In the genomic region with DNA sequence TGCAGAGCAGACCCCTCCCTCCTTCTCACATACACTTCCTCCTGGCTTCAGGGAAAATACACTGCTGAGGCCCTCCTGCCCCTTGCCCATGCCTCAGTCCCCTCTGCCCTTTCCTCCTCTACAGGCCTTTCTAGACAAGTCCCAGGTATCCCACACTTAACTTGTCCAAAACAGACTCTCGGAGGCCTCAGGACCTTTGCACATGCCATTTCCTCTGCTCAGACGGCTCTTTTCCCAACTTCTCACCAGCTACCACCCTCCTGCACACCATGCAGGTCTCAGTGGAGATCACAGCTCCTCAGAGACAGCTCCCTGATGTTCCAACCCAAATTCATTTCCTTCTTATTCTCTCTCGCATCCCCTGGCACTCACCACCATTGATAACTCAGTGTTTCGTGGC, we compare ENCODE assay signal across 24 cellular contexts. TPM values are rescaled to one million over a fixed set of nuclear protein-coding genes. Genes with fewer than 3 reads are reported as not detected.
A peak's percentile ranks its signal among the peaks of the same experiment; 100 is the strongest.
DNase-seq lines count a peak whose midpoint lies in the region; ATAC-seq and TF ChIP-seq lines count a peak whose summit lies in the region.
"Had no signal": no experiment of that assay in that cellular context is flagged by ENCODE, and none has a peak within 500 bp of the region (broad histone marks: within the 10 kb centered on the region; RNA-seq: fewer than 3 reads in every experiment).

No MANE protein-coding gene starts in this region.

- H3K4me3 ChIP-seq in heart right ventricle: no peak overlapping the region
- no peak overlapping the region for H3K4me3 ChIP-seq in thyroid gland (replicated peaks in 1 of 3)
- H3K4me3 ChIP-seq: BLaER1 treated with 17β-estradiol and CSF1 and Interleukin-3, amounts not matched to agents 10 nM and 100 nM had no signal

- H3K27me3 Mint-ChIP-seq in Calu3 (ENCODE audit: unreplicated experiment): no peaks in the 10 kb centered on the region
- H3K27me3 Mint-ChIP-seq in WTC11 (ENCODE audit: low read depth): no peaks in the 10 kb centered on the region
- no peaks in the 10 kb centered on the region for H3K27me3 Mint-ChIP-seq in progenitor cell of endocrine pancreas

- no peak for ATAC-seq in heart right ventricle
- no peak for ATAC-seq in left cardiac atrium
- ATAC-seq in WTC11: no peak
- ATAC-seq: HCT116, PC-3 had no signal

- H3K27ac ChIP-seq in heart right ventricle: peak overlapping the region in 6 of 10 donors; percentile 55 to 80 (median 63)
- H3K27ac ChIP-seq in thyroid gland: no peak overlapping the region
- H3K27ac ChIP-seq: BLaER1 treated with 17β-estradiol and CSF1 and Interleukin-3, amounts not matched to agents 10 nM and 100 nM; HL-60 had no signal

- BruUV-seq in Calu3 (replicated peaks; lab: Mats Ljungman, UMichigan): no TSS peak

- no peaks in the 10 kb centered on the region for H3K36me3 Mint-ChIP-seq in Calu3 (ENCODE audit: insufficient read depth, unreplicated experiment)
- H3K36me3 Mint-ChIP-seq in WTC11: peaks cover 18% of the 10 kb centered on the region
- no peaks in the 10 kb centered on the region for H3K36me3 Mint-ChIP-seq in progenitor cell of endocrine pancreas (ENCODE audit: insufficient read depth)

- no peak for DNase-seq in heart right ventricle
- no peak for DNase-seq in left cardiac atrium
- no peak for DNase-seq in Calu3
- no peak for DNase-seq in WTC11 (ENCODE audit: low spot score)
- no peak for DNase-seq in progenitor cell of endocrine pancreas (ENCODE audit: low spot score, unreplicated experiment)
- DNase-seq in NCI-H1694 (lab: John Stamatoyannopoulos, UW): no peak
- DNase-seq in retina: no peak
- no peak for DNase-seq in thyroid gland
- DNase-seq: AML-193; CD4-positive, alpha-beta T cell; GOT3; NCI-H1105; NCI-H1436 treated with DMSO at 0.1 percent for 48 hours; NCI-H1930; NCI-H2107; NCI-H446 treated with DMSO at 0.1 percent for 48 hours; NCI-H526; NCI-H82; NK-92 treated with Interleukin-12 subunit alpha and Interleukin-12 subunit beta, amount 100 ng/mL, for 24 hours; PC-3; SHP77 treated with DMSO at 0.1 percent for 48 hours had no signal

- POLR2A ChIA-PET in WTC11 (lab: Charles Lee): interaction anchor here (0.5 kb wide), 1 partner anchor 132 kb away, joined by 3 read pairs; no protein-coding TSS in a partner anchor

- H3K4me1 Mint-ChIP-seq in Calu3 (ENCODE audit: low read depth, unreplicated experiment) (peaks cover 45% of the 10 kb centered on the region), WTC11 (peaks cover 65% of the 10 kb centered on the region), progenitor cell of endocrine pancreas (ENCODE audit: low read depth) (peaks cover 7% of the 10 kb centered on the region)

- no peaks in the 10 kb centered on the region for H3K27me3 ChIP-seq in heart right ventricle
- H3K27me3 ChIP-seq in thyroid gland: no peaks in the 10 kb centered on the region
- H3K27me3 ChIP-seq: BLaER1 treated with 17β-estradiol and CSF1 and Interleukin-3, amounts not matched to agents 10 nM and 100 nM had no signal

- H3K36me3 ChIP-seq in heart right ventricle (no peaks in the 10 kb centered on the region), thyroid gland (no peaks in the 10 kb centered on the region)

- TF ChIP-seq CTCF in heart right ventricle (IDR thresholded peaks at IDR 0.05) (no peak), Calu3 (IDR thresholded peaks at IDR 0.05; ENCODE audit: unreplicated experiment) (no peak), WTC11 (IDR thresholded peaks at IDR 0.05) (no peak), progenitor cell of endocrine pancreas (IDR thresholded peaks at IDR 0.05; ENCODE audit: unreplicated experiment) (no peak), thyroid gland (IDR thresholded peaks at IDR 0.05) (no peak)

- no peaks in the 10 kb centered on the region for H3K9me3 Mint-ChIP-seq in Calu3 (ENCODE audit: low read depth, unreplicated experiment)
- peaks cover 14% of the 10 kb centered on the region for H3K9me3 Mint-ChIP-seq in WTC11
- peaks cover 3% of the 10 kb centered on the region for H3K9me3 Mint-ChIP-seq in progenitor cell of endocrine pancreas (ENCODE audit: low read depth)
- H3K9me3 Mint-ChIP-seq: CD4-positive, alpha-beta T cell had no signal

- H3K9me3 ChIP-seq in heart right ventricle (peaks cover 0 to 6% (median 0%) of the 10 kb centered on the region in 11 donors), thyroid gland (no peaks in the 10 kb centered on the region)

- H3K27ac Mint-ChIP-seq in Calu3 (ENCODE audit: unreplicated experiment) (peak overlapping the region; percentile 65), WTC11 (peak overlapping the region; percentile 47), progenitor cell of endocrine pancreas (peak overlapping the region; percentile 10)
- H3K27ac Mint-ChIP-seq: CD4-positive, alpha-beta T cell had no signal

- no peak for TF ChIP-seq POLR2A in thyroid gland (IDR thresholded peaks at IDR 0.05)

- CTCF ChIA-PET in Calu3 (lab: Charles Lee) (no interaction called here), WTC11 (lab: Charles Lee) (interaction anchor here (1.1 kb wide), 2 partner anchors 8 to 101 kb away, joined by 3 read pairs; no protein-coding TSS in a partner anchor)

- H3K4me3 Mint-ChIP-seq in Calu3 (ENCODE audit: low read depth, unreplicated experiment) (no peak overlapping the region), WTC11 (no peak overlapping the region), progenitor cell of endocrine pancreas (ENCODE audit: low read depth) (no peak overlapping the region)
- H3K4me3 Mint-ChIP-seq: CD4-positive, alpha-beta T cell had no signal

- H3K4me1 ChIP-seq in heart right ventricle: peaks cover 2 to 48% (median 15%) of the 10 kb centered on the region in 9 donors
- H3K4me1 ChIP-seq in thyroid gland: no peaks in the 10 kb centered on the region

- intact Hi-C loops in heart right ventricle (cut with DNase I): loop anchor here in 1 of 10 donors (5.0 kb wide), 1 partner anchor 92 kb away; no protein-coding TSS in a partner anchor
- intact Hi-C loops in left cardiac atrium (cut with DNase I): no loop called here
- intact Hi-C loops in Calu3 (cut with micrococcal nuclease; ENCODE audit: unreplicated experiment): no loop called here
- intact Hi-C loops in thyroid gland (cut with DNase I): no loop called here

- 84 to 90% methylated on average over 4 of the region's 4 CpGs for WGBS in heart right ventricle, 2 donors
- WGBS in thyroid gland, 2 donors: 96 to 99% methylated on average over 4 of the region's 4 CpGs

TF ChIP-seq in WTC11, 78 proteins besides CTCF, POLR2A, EP300 and RAD21 (continues in another document):
- TF ChIP-seq, protein P1, sequence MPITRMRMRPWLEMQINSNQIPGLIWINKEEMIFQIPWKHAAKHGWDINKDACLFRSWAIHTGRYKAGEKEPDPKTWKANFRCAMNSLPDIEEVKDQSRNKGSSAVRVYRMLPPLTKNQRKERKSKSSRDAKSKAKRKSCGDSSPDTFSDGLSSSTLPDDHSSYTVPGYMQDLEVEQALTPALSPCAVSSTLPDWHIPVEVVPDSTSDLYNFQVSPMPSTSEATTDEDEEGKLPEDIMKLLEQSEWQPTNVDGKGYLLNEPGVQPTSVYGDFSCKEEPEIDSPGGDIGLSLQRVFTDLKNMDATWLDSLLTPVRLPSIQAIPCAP (CRISPR knock-in tag; IDR thresholded peaks at IDR 0.05): no peak
- TF ChIP-seq, protein P2, sequence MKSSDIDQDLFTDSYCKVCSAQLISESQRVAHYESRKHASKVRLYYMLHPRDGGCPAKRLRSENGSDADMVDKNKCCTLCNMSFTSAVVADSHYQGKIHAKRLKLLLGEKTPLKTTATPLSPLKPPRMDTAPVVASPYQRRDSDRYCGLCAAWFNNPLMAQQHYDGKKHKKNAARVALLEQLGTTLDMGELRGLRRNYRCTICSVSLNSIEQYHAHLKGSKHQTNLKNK (CRISPR knock-in tag; IDR thresholded peaks at IDR 0.05): no peak
- TF ChIP-seq CREB1 (CRISPR knock-in tag; IDR thresholded peaks at IDR 0.05) (no peak), ETV6 (CRISPR knock-in tag; IDR thresholded peaks at IDR 0.05) (no peak), IRF2 (CRISPR knock-in tag; IDR thresholded peaks at IDR 0.05; ENCODE audit: borderline replicate concordance, low read depth) (no peak)
- TF ChIP-seq, protein P3, sequence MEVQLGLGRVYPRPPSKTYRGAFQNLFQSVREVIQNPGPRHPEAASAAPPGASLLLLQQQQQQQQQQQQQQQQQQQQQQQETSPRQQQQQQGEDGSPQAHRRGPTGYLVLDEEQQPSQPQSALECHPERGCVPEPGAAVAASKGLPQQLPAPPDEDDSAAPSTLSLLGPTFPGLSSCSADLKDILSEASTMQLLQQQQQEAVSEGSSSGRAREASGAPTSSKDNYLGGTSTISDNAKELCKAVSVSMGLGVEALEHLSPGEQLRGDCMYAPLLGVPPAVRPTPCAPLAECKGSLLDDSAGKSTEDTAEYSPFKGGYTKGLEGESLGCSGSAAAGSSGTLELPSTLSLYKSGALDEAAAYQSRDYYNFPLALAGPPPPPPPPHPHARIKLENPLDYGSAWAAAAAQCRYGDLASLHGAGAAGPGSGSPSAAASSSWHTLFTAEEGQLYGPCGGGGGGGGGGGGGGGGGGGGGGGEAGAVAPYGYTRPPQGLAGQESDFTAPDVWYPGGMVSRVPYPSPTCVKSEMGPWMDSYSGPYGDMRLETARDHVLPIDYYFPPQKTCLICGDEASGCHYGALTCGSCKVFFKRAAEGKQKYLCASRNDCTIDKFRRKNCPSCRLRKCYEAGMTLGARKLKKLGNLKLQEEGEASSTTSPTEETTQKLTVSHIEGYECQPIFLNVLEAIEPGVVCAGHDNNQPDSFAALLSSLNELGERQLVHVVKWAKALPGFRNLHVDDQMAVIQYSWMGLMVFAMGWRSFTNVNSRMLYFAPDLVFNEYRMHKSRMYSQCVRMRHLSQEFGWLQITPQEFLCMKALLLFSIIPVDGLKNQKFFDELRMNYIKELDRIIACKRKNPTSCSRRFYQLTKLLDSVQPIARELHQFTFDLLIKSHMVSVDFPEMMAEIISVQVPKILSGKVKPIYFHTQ (CRISPR knock-in tag; IDR thresholded peaks at IDR 0.05): no peak

RNA-seq across cellular contexts. Expression of a gene that starts 11.7 kb away (rescaled TPM):
- 10 to 100 TPM; 42.6 to 69.5 (median 55.8) TPM for total RNA-seq in heart right ventricle
- 10 to 100 TPM; 24.0 to 41.6 TPM for polyA plus RNA-seq in heart right ventricle
- total RNA-seq in left cardiac atrium: 10 to 100 TPM; 33.4 to 41.2 TPM
- 17.0 and 25.3 TPM in 2 replicates for total RNA-seq in Calu3 (2022)
- total RNA-seq in WTC11 (2021): 30.3 to 51.7 TPM (median 32.0 TPM) in 3 replicates
- 32.6 and 34.8 TPM in 2 replicates for total RNA-seq in progenitor cell of endocrine pancreas
- 10 to 100 TPM; 16.4 to 36.8 (median 27.1) TPM for total RNA-seq in thyroid gland

Comparison
In these comparisons a context has a peak if more than half of its experiments do, and no peak if none do; other contexts are left out.
1. H3K27ac ChIP-seq: peak in heart right ventricle (6 of 10); none in thyroid gland (0 of 3).
2. H3K27ac Mint-ChIP-seq: peak in every context shown above with its lines; median percentile 65 in Calu3; 47 in WTC11; 10 in progenitor cell of endocrine pancreas.